ENCODE assay signal across 9 cellular contexts in the genomic region with DNA sequence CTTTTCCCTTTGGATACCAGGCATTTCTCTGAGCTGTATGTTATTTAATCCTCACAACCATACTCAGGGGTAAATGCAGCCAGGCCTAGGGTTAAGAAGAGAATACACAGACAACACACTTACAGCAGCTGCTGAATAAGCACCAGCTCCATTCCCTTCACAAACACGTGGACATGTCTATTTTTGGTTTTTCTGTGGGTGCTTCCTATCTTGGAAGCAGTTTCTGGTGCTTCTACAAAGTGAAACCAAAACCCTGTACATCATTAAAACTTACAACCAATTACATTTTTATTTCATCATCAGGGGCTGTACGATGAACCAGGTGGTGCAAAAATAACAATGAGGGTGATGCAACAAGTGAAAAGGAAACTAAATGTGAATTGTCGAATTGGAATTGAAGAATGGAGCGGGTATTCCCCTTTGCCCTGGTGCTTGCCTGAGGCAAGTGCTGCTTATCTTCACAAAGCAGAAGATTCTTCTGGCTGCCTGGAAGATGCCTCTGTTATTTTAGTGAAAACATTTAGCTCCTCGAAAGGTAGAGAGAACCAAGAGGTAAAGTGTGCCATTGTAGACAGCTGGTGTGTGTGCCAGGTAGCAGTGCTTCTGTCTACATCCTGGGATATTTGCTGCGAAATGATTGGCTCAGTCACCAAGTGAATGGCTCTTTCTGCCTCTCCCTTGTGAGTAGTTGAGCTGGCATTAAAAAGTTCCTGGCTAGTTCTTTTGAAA.
A peak's percentile ranks its signal among the peaks of the same experiment; 100 is the strongest.
DNase-seq lines count a peak whose midpoint lies in the region; ATAC-seq and FAIRE-seq lines count a peak whose summit lies in the region.
"Had no signal": no experiment of that assay in that cellular context is flagged by ENCODE, and none has a peak within 500 bp of the region (broad histone marks: within the 10 kb centered on the region; RNA-seq: fewer than 3 reads in every experiment).

No MANE protein-coding gene starts in this region.

- no peaks in the 10 kb centered on the region for H3K9me3 ChIP-seq in adipocyte (ENCODE audit: control insufficient read depth, low read length)

- no peaks in the 10 kb centered on the region for H3K27me3 ChIP-seq in adipocyte (replicated peaks; ENCODE audit: control insufficient read depth, insufficient read depth, low read length)

- peak; percentile 10 for DNase-seq in NCI-H1436 (lab: John Stamatoyannopoulos, UW)
- DNase-seq in NCI-H1436 treated with DMSO at 0.1 percent for 48 hours (lab: John Stamatoyannopoulos, UW), result no peak
- DNase-seq in NCI-H2107 (lab: John Stamatoyannopoulos, UW), result peak; percentile 29
- DNase-seq in adipocyte (ENCODE audit: low read depth), result peak; percentile 73
- peak; percentile 18 for DNase-seq in stimulated activated naive CD4-positive, alpha-beta T cell treated with Interleukin-2 at 50 U/mL for 16 hours (lab: John Stamatoyannopoulos, UW)
- DNase-seq in NOMO-1 treated with DMSO at 0.1 percent for 48 hours (lab: John Stamatoyannopoulos, UW; ENCODE audit: unreplicated experiment), result no peak

- H3K4me1 ChIP-seq in adipocyte (ENCODE audit: control insufficient read depth, insufficient read depth, low read length), result peaks cover 12% of the 10 kb centered on the region

- H3K9ac ChIP-seq in adipocyte (ENCODE audit: low read length), result peak overlapping the region; percentile 39

- H3K36me3 ChIP-seq in adipocyte (ENCODE audit: control insufficient read depth, insufficient read depth, low read length, severe bottlenecking), result no peaks in the 10 kb centered on the region

- peak; percentile 92 for FAIRE-seq in islet of Langerhans (lab: Jason Lieb, UNC)
- FAIRE-seq: colon had no signal

- ATAC-seq in HG02571 (IDR thresholded peaks at IDR 0.05; ENCODE audit: unreplicated experiment), result peak; percentile 71

- peak overlapping the region; percentile 69 for H3K4me3 ChIP-seq in adipocyte (ENCODE audit: low read length)

Comparison
In these comparisons a context has a peak if more than half of its experiments do, and no peak if none do; other contexts are left out.
1. DNase-seq: peak in NCI-H1436 (single experiment), NCI-H2107 (single experiment), adipocyte (single experiment) and stimulated activated naive CD4-positive, alpha-beta T cell treated with Interleukin-2 at 50 U/mL for 16 hours (single experiment); none in NCI-H1436 treated with DMSO at 0.1 percent for 48 hours (single experiment) and NOMO-1 treated with DMSO at 0.1 percent for 48 hours (single experiment).